17 cellular contexts compared by ENCODE assay signal in genomic region chr14:53365516-53366130, GRCh38.
DNase-seq lines count a peak whose midpoint lies in the region; ATAC-seq and TF ChIP-seq lines count a peak whose summit lies in the region.
"Had no signal": no experiment of that assay in that cellular context is flagged by ENCODE, and none has a peak within 500 bp of the region (broad histone marks: within the 10 kb centered on the region; RNA-seq: fewer than 3 reads in every experiment).

No MANE protein-coding gene starts in this region.

- intact Hi-C loops in left ventricle myocardium inferior (cut with micrococcal nuclease) (no loop called here), heart right ventricle (cut with DNase I) (no loop called here), right lobe of liver (cut with DNase I) (no loop called here)

- no peaks in the 10 kb centered on the region for H3K36me3 ChIP-seq in left ventricle myocardium inferior
- no peaks in the 10 kb centered on the region for H3K36me3 ChIP-seq in heart right ventricle
- H3K36me3 ChIP-seq in right lobe of liver = no peaks in the 10 kb centered on the region
- H3K36me3 ChIP-seq in SK-N-SH (replicated peaks in 1 of 2; ENCODE audit: control insufficient read depth in 1 of 2, insufficient read depth in 2 of 2, low read length in 1 of 2) = no peaks in the 10 kb centered on the region

- H3K27me3 Mint-ChIP-seq in activated T-helper 17 cell treated with anti-CD3 and anti-CD28 coated beads, Interleukin-2, amount 50 U/mL, for 72 hours = no peaks in the 10 kb centered on the region
- H3K27me3 Mint-ChIP-seq: CD4-positive, CD25-positive, alpha-beta regulatory T cell had no signal

- no peak overlapping the region for H2AFZ ChIP-seq in SK-N-SH (ENCODE audit: low read depth)

- no peak for TF ChIP-seq CTCF in left ventricle myocardium inferior (IDR thresholded peaks at IDR 0.05; ENCODE audit: borderline replicate concordance)
- no peak for TF ChIP-seq CTCF in heart right ventricle (IDR thresholded peaks at IDR 0.05)
- TF ChIP-seq CTCF in fibroblast of the aortic adventitia (IDR thresholded peaks at IDR 0.05; ENCODE audit: insufficient read depth, low read length) = no peak
- TF ChIP-seq CTCF in right lobe of liver (IDR thresholded peaks at IDR 0.05) = no peak
- TF ChIP-seq CTCF in SK-N-SH (IDR thresholded peaks at IDR 0.05) = no peak

- TF ChIP-seq RAD21 in SK-N-SH (IDR thresholded peaks at IDR 0.05; ENCODE audit: low read length) = no peak

- no peaks in the 10 kb centered on the region for H3K9me3 Mint-ChIP-seq in activated T-helper 17 cell treated with anti-CD3 and anti-CD28 coated beads, Interleukin-2, amount 50 U/mL, for 72 hours

- POLR2A ChIA-PET in SK-N-SH (lab: Yijun Ruan, JAX) = no interaction called here

- ATAC-seq in heart right ventricle (no peak), right lobe of liver (no peak), HG03097 (IDR thresholded peaks at IDR 0.05; ENCODE audit: low FRiP score, unreplicated experiment) (no peak)
- no peak for ATAC-seq in activated T-helper 17 cell treated with anti-CD3 and anti-CD28 coated beads, Interleukin-2, amount 50 U/mL, for 72 hours (replicated peaks)

- WGBS in heart right ventricle, 2 donors = 85 to 87% methylated on average over 3 of the region's 3 CpGs
- 78% methylated on average over 3 of the region's 3 CpGs for WGBS in right lobe of liver (ENCODE audit: insufficient coverage, low coverage, low lambda C conversion rate, missing lambda C conversion rate)
- 61% methylated on average over 3 of the region's 3 CpGs for WGBS in SK-N-SH (ENCODE audit: low lambda C conversion rate)

- peaks cover 3% of the 10 kb centered on the region for H3K4me1 Mint-ChIP-seq in activated T-helper 17 cell treated with anti-CD3 and anti-CD28 coated beads, Interleukin-2, amount 50 U/mL, for 72 hours
- H3K4me1 Mint-ChIP-seq: B cell; CD4-positive, CD25-positive, alpha-beta regulatory T cell had no signal

- H3K27ac Mint-ChIP-seq in activated T-helper 17 cell treated with anti-CD3 and anti-CD28 coated beads, Interleukin-2, amount 50 U/mL, for 72 hours = no peak overlapping the region
- H3K27ac Mint-ChIP-seq: B cell; CD4-positive, CD25-positive, alpha-beta regulatory T cell had no signal

- no peak for TF ChIP-seq POLR2A in right lobe of liver (IDR thresholded peaks at IDR 0.05)

- no peak overlapping the region for H3K4me3 Mint-ChIP-seq in activated T-helper 17 cell treated with anti-CD3 and anti-CD28 coated beads, Interleukin-2, amount 50 U/mL, for 72 hours
- H3K4me3 Mint-ChIP-seq: B cell; CD4-positive, CD25-positive, alpha-beta regulatory T cell had no signal

- H3K27me3 ChIP-seq in left ventricle myocardium inferior (ENCODE audit: low read depth) (no peaks in the 10 kb centered on the region), heart right ventricle (no peaks in the 10 kb centered on the region), right lobe of liver (no peaks in the 10 kb centered on the region), SK-N-SH (ENCODE audit: insufficient read depth) (no peaks in the 10 kb centered on the region)

- peaks cover 15% of the 10 kb centered on the region for H3K4me1 ChIP-seq in left ventricle myocardium inferior
- H3K4me1 ChIP-seq in heart right ventricle = peaks cover 0 to 26% (median 10%) of the 10 kb centered on the region in 9 donors
- H3K4me1 ChIP-seq in right lobe of liver = no peaks in the 10 kb centered on the region
- peaks cover 0 to 14% of the 10 kb centered on the region in 2 experiments; a peak in 2 of 4 replicates for H3K4me1 ChIP-seq in SK-N-SH (ENCODE audit: control insufficient read depth in 1 of 2, insufficient read depth in 2 of 2, low read depth in 1 of 2, low read length in 1 of 2)

- H3K9me2 ChIP-seq in SK-N-SH = no peaks in the 10 kb centered on the region

- H3K27ac ChIP-seq in left ventricle myocardium inferior (replicated peaks) (peak overlapping the region; percentile 63), heart right ventricle (peak overlapping the region in 1 of 10 donors; percentile 74), right lobe of liver (no peak overlapping the region), SK-N-SH (ENCODE audit: low read depth in 2 of 2, low read length in 1 of 2) (no peak overlapping the region)
- H3K27ac ChIP-seq: 22Rv1 had no signal

- TF ChIP-seq EP300 in SK-N-SH (IDR thresholded peaks at IDR 0.05; ENCODE audit: borderline replicate concordance in 1 of 2, low read depth in 1 of 2, low read length in 1 of 2) = no peak

- no peaks in the 10 kb centered on the region; the same call in 1 of the 2 replicates for H4K20me1 ChIP-seq in SK-N-SH (ENCODE audit: insufficient read depth)

- H3F3A ChIP-seq in SK-N-SH (replicated peaks; ENCODE audit: insufficient read depth) = peaks cover 16% of the 10 kb centered on the region

- no peak overlapping the region for H3K9ac ChIP-seq in SK-N-SH

- H3K4me3 ChIP-seq in left ventricle myocardium inferior (no peak overlapping the region), heart right ventricle (no peak overlapping the region), fibroblast of the aortic adventitia (ENCODE audit: low read depth, low read length) (no peak overlapping the region), right lobe of liver (no peak overlapping the region), SK-N-SH (ENCODE audit: low read depth in 2 of 2, low read length in 1 of 2) (no peak overlapping the region)

- CTCF ChIA-PET in SK-N-SH (lab: Yijun Ruan, JAX) = no interaction called here

- DNase-seq in left ventricle myocardium inferior = no peak
- no peak for DNase-seq in heart right ventricle
- DNase-seq in fibroblast of the aortic adventitia (ENCODE audit: low read depth) = peak; percentile 82
- peak; percentile 49 for DNase-seq in non-pigmented ciliary epithelial cell (ENCODE audit: low read depth)
- DNase-seq in right lobe of liver = no peak
- no peak for DNase-seq in SK-N-SH
- DNase-seq: CD4-positive, CD25-positive, alpha-beta regulatory T cell; GOT3; NCI-H1092 treated with DMSO at 0.1 percent for 48 hours; NCI-H1694; NCI-H446; NCI-H69; SHP77 had no signal

- peaks cover 5% of the 10 kb centered on the region for H3K9me3 ChIP-seq in left ventricle myocardium inferior (replicated peaks)
- H3K9me3 ChIP-seq in heart right ventricle = peaks cover 0 to 12% (median 0%) of the 10 kb centered on the region in 11 donors
- no peaks in the 10 kb centered on the region for H3K9me3 ChIP-seq in right lobe of liver
- H3K9me3 ChIP-seq in SK-N-SH = no peaks in the 10 kb centered on the region

- H3K36me3 Mint-ChIP-seq in activated T-helper 17 cell treated with anti-CD3 and anti-CD28 coated beads, Interleukin-2, amount 50 U/mL, for 72 hours (ENCODE audit: low read depth) = no peaks in the 10 kb centered on the region
- H3K36me3 Mint-ChIP-seq: CD4-positive, CD25-positive, alpha-beta regulatory T cell had no signal

- H3K79me2 ChIP-seq in SK-N-SH (ENCODE audit: insufficient read depth) = no peaks in the 10 kb centered on the region

- H3K4me2 ChIP-seq in SK-N-SH = no peak overlapping the region

TF ChIP-seq in SK-N-SH, 30 proteins besides CTCF, POLR2A, EP300 and RAD21:
- TF ChIP-seq MXI1 (IDR thresholded peaks at IDR 0.05; ENCODE audit: low read depth, low read length) = no peak
- no peak for TF ChIP-seq GABPA (IDR thresholded peaks at IDR 0.05; ENCODE audit: low read depth)
- TF ChIP-seq SMC3 (IDR thresholded peaks at IDR 0.05; ENCODE audit: low read depth, low read length) = no peak
- no peak for TF ChIP-seq NFIC (IDR thresholded peaks at IDR 0.05; ENCODE audit: borderline replicate concordance)
- TF ChIP-seq RXRA (IDR thresholded peaks at IDR 0.05; ENCODE audit: borderline replicate concordance, low read depth) = no peak

Comparison
In these comparisons a context has a peak if more than half of its experiments do, and no peak if none do; other contexts are left out.
1. DNase-seq: peak in fibroblast of the aortic adventitia (single experiment) and non-pigmented ciliary epithelial cell (single experiment); none in left ventricle myocardium inferior (single experiment), heart right ventricle (0 of 2), right lobe of liver (0 of 3) and SK-N-SH (single experiment).